ENCODE assay signal across 14 cellular contexts in the genomic region with DNA sequence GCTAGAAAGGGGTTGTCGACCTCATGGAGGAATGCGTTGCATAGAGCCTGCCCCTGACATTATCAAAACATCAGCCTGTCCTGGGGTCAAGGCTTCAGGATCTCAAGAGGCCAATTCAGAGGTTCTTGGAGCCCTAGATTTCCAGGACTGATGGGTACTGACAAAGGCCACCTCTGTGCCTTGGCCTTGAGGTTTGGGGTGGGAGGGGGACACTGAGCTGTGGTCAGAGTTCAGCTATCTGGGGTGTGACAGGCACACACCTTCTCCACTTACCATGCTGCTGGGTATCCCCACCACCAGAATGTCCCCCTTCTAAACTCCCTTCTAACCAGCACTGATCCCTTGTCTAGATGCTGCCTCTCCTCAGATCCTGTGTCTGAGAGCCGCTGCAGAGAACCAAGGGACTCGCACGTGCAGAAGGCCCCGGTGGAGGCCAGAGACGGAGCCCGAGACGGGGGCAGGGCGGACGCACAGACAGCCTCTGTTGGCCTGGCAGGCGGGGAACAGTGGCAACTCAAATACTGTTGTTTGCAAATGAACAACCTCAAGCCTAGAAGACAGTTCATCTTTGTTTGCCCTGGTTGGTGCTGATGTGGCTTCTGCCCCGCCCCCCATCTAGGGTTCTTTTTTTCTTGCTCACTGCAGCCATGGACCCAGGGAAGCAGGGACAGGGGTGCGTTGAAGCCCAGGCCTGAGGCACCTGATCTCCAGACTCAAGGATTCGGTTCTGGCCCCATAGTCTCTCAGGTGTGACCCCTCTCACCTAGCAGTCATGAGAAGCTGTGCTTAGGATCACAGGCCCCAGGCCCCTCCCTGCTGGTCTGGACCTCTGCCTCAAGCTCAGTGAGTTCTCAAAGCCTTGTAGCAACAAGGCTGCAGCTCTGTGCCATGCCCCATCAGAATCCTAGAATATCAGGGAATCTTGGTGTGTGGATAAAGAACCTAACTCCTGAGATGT. TPM values are rescaled to one million over a fixed set of nuclear protein-coding genes. Genes with fewer than 3 reads are reported as not detected.
DNase-seq lines count a peak whose midpoint lies in the region; ATAC-seq and TF ChIP-seq lines count a peak whose summit lies in the region.
"Had no signal": no experiment of that assay in that cellular context is flagged by ENCODE, and none has a peak within 500 bp of the region (broad histone marks: within the 10 kb centered on the region; RNA-seq: fewer than 3 reads in every experiment).

No MANE protein-coding gene starts in this region.

- no peaks in the 10 kb centered on the region for H3K9me3 ChIP-seq in IMR-90 (ENCODE audit: control insufficient read depth, insufficient read depth, low read length)
- no peaks in the 10 kb centered on the region for H3K9me3 ChIP-seq in H9 (ENCODE audit: control insufficient read depth, low read depth, low read length)
- H3K9me3 ChIP-seq: MG63 had no signal

- no peak for TF ChIP-seq POLR2A in IMR-90 (IDR thresholded peaks at IDR 0.05; ENCODE audit: low read depth, low read length)

- H3K27ac Mint-ChIP-seq in stimulated activated naive B cell treated with anti-CD40 and anti-IgM and Interleukin-4, amounts not matched to agents 10 μg/mL and 1 μg/mL and 100 μg/mL, for 72 hours = peak overlapping the region; percentile 86
- no peak overlapping the region for H3K27ac Mint-ChIP-seq in activated CD4-positive, alpha-beta T cell treated with anti-CD3 and anti-CD28 coated beads for 36 hours
- H3K27ac Mint-ChIP-seq in H9 = no peak overlapping the region

- no peak overlapping the region for H2BK5ac ChIP-seq in IMR-90 (ENCODE audit: low read depth, low read length, poor library complexity, severe bottlenecking)
- no peak overlapping the region for H2BK5ac ChIP-seq in H9 (ENCODE audit: insufficient read length, low read length)

- BruUV-seq in IMR-90 (replicated peaks; lab: Mats Ljungman, UMichigan) = no TSS peak

- WGBS in IMR-90 (ENCODE audit: extremely low coverage in 2 of 2, insufficient read length in 1 of 2), 2 experiments = 97% methylated on average over 11 of the region's 15 CpGs; no CpG with 5 or more reads in 1 of the 2 experiments
- no CpG with 5 or more reads among the region's 15 CpGs for WGBS in H9 (ENCODE audit: extremely low coverage, insufficient read length, low lambda C conversion rate)

- H4K91ac ChIP-seq in IMR-90 (ENCODE audit: insufficient read depth, low read depth, low read length) = 0 out of 2 replicates have a peak overlapping the region, but pooled peaks have one; percentile 9
- no peak overlapping the region for H4K91ac ChIP-seq in H9 (ENCODE audit: insufficient read length, low read depth, low read length)

- DNase-seq in IMR-90 = no peak
- peak in 56 of 61 donors; percentile 13 to 91 (median 73) for DNase-seq in caudate nucleus (lab: John Stamatoyannopoulos, UW)
- peak; percentile 83 for DNase-seq in midbrain (lab: John Stamatoyannopoulos, UW)
- DNase-seq in stimulated activated naive B cell treated with anti-CD40 and anti-IgM and Interleukin-4, amounts not matched to agents 10 μg/mL and 1 μg/mL and 100 μg/mL, for 72 hours = no peak
- no peak for DNase-seq in activated CD4-positive, alpha-beta T cell treated with anti-CD3 and anti-CD28 coated beads for 36 hours
- no peak for DNase-seq in H9
- DNase-seq: COR-L47; GF-D8; MG63; NCI-H2107; retina; stimulated activated CD4-positive, alpha-beta T cell treated with anti-CD3 and anti-CD28 coated beads, Interleukin-2, amount 100 ng/mL, for 24 hours had no signal

- H3K4me1 Mint-ChIP-seq in stimulated activated naive B cell treated with anti-CD40 and anti-IgM and Interleukin-4, amounts not matched to agents 10 μg/mL and 1 μg/mL and 100 μg/mL, for 72 hours = peaks cover 46 to 68% of the 10 kb centered on the region in 2 donors
- H3K4me1 Mint-ChIP-seq in activated CD4-positive, alpha-beta T cell treated with anti-CD3 and anti-CD28 coated beads for 36 hours = no peaks in the 10 kb centered on the region
- peaks cover 45 to 53% of the 10 kb centered on the region in 2 experiments for H3K4me1 Mint-ChIP-seq in H9

- intact Hi-C loops in IMR-90 (cut with micrococcal nuclease) = no loop called here
- intact Hi-C loops in activated CD4-positive, alpha-beta T cell treated with anti-CD3 and anti-CD28 coated beads for 36 hours (cut with DNase I, micrococcal nuclease) = no loop called here

- H3K9ac ChIP-seq in IMR-90 (ENCODE audit: low read depth, low read length) = no peak overlapping the region
- H3K9ac ChIP-seq in H9 (ENCODE audit: extremely low read depth, insufficient read length, low read length) = no peak overlapping the region

- H3K14ac ChIP-seq in IMR-90 (replicated peaks; ENCODE audit: low read depth, low read length) (no peak overlapping the region), H9 (ENCODE audit: insufficient read depth, low read length) (no peak overlapping the region)

- H3K4me2 ChIP-seq in IMR-90 (ENCODE audit: low read depth, low read length) = no peak overlapping the region
- no peak overlapping the region for H3K4me2 ChIP-seq in H9 (ENCODE audit: insufficient read depth, insufficient read length, low read length)

- ATAC-seq in IMR-90 (ENCODE audit: low read depth) = no peak
- ATAC-seq in stimulated activated naive B cell treated with anti-CD40 and anti-IgM and Interleukin-4, amounts not matched to agents 10 μg/mL and 1 μg/mL and 100 μg/mL, for 72 hours (replicated peaks) = no peak
- no peak for ATAC-seq in activated CD4-positive, alpha-beta T cell treated with anti-CD3 and anti-CD28 coated beads for 36 hours
- ATAC-seq in HG03097 (IDR thresholded peaks at IDR 0.05; ENCODE audit: low FRiP score, unreplicated experiment) = no peak
- ATAC-seq in HG02973 (IDR thresholded peaks at IDR 0.05; ENCODE audit: unreplicated experiment) = no peak

- peak overlapping the region; percentile 25; the same call in 1 of the 3 replicates for H2BK15ac ChIP-seq in IMR-90 (ENCODE audit: low read depth, low read length)
- no peak overlapping the region for H2BK15ac ChIP-seq in H9 (ENCODE audit: low read depth, low read length)

- no peaks in the 10 kb centered on the region for H3K36me3 Mint-ChIP-seq in stimulated activated naive B cell treated with anti-CD40 and anti-IgM and Interleukin-4, amounts not matched to agents 10 μg/mL and 1 μg/mL and 100 μg/mL, for 72 hours
- H3K36me3 Mint-ChIP-seq in activated CD4-positive, alpha-beta T cell treated with anti-CD3 and anti-CD28 coated beads for 36 hours (ENCODE audit: low read depth) = no peaks in the 10 kb centered on the region
- H3K36me3 Mint-ChIP-seq in H9 (ENCODE audit: insufficient read depth in 1 of 3, low read depth in 3 of 3) = peaks cover 0 to 5% (median 0%) of the 10 kb centered on the region in 3 experiments; a peak in 1 of 7 replicates

- no peaks in the 10 kb centered on the region for H3K23me2 ChIP-seq in H9 (ENCODE audit: insufficient read length, low read depth, low read length, poor library complexity, severe bottlenecking)

- H3K27ac ChIP-seq in IMR-90 (ENCODE audit: insufficient read depth, low read length) (no peak overlapping the region), caudate nucleus (ENCODE audit: low read depth, low read length) (peak overlapping the region; percentile 96), H9 (ENCODE audit: insufficient read length, low read depth, low read length) (no peak overlapping the region)

- dilution Hi-C loops in IMR-90 (cut with HindIII; ENCODE audit: low sequenced_read_pairs, unreplicated experiment) = no loop called here

- H2BK20ac ChIP-seq in IMR-90 (ENCODE audit: low read depth, low read length) (no peak overlapping the region), H9 (ENCODE audit: low read depth, low read length, poor library complexity, severe bottlenecking) (no peak overlapping the region)

- no peak overlapping the region for H3K4me3 ChIP-seq in IMR-90 (ENCODE audit: insufficient read depth, low read depth, low read length)
- H3K4me3 ChIP-seq: MG63 had no signal

- no peak overlapping the region for H3K56ac ChIP-seq in IMR-90 (ENCODE audit: extremely low read depth, insufficient read depth, low read length)
- no peak overlapping the region for H3K56ac ChIP-seq in H9 (ENCODE audit: insufficient read length, low read depth, low read length)

- H4K20me1 ChIP-seq in IMR-90 (ENCODE audit: insufficient read depth, low read length) (no peaks in the 10 kb centered on the region), H9 (ENCODE audit: control insufficient read depth, insufficient read depth, insufficient read length) (no peaks in the 10 kb centered on the region)

- H3K4me3 Mint-ChIP-seq in stimulated activated naive B cell treated with anti-CD40 and anti-IgM and Interleukin-4, amounts not matched to agents 10 μg/mL and 1 μg/mL and 100 μg/mL, for 72 hours = no peak overlapping the region
- H3K4me3 Mint-ChIP-seq in activated CD4-positive, alpha-beta T cell treated with anti-CD3 and anti-CD28 coated beads for 36 hours = no peak overlapping the region
- no peak overlapping the region for H3K4me3 Mint-ChIP-seq in H9

- H3K18ac ChIP-seq in IMR-90 (ENCODE audit: low read depth, low read length) = no peak overlapping the region
- no peak overlapping the region for H3K18ac ChIP-seq in H9 (ENCODE audit: insufficient read length, low read depth, low read length)

- no peak for TF ChIP-seq RAD21 in IMR-90 (IDR thresholded peaks at IDR 0.05; ENCODE audit: low read length)

- H2AFZ ChIP-seq in IMR-90 (replicated peaks; ENCODE audit: low read length, poor library complexity) (no peak overlapping the region), H9 (ENCODE audit: low read length) (no peak overlapping the region)

- H2AK5ac ChIP-seq in IMR-90 (ENCODE audit: low read depth, low read length) (peak overlapping the region; percentile 43; the same call in 1 of the 2 replicates), H9 (ENCODE audit: insufficient read length, low read length) (no peak overlapping the region)

- peaks cover 14% of the 10 kb centered on the region for H3K9me1 ChIP-seq in IMR-90 (ENCODE audit: insufficient read depth, low read length)

- H4K8ac ChIP-seq in IMR-90 (ENCODE audit: low read depth in 2 of 2, low read length in 2 of 2) (no peak overlapping the region; a peak in 1 of 4 replicates), H9 (replicated peaks; ENCODE audit: insufficient read length, low read depth, low read length) (no peak overlapping the region)

- no peak overlapping the region for H3K23ac ChIP-seq in IMR-90 (ENCODE audit: low read depth, low read length)
- H3K23ac ChIP-seq in H9 (ENCODE audit: insufficient read length, low read depth, low read length) = no peak overlapping the region

- H3K27me3 Mint-ChIP-seq in stimulated activated naive B cell treated with anti-CD40 and anti-IgM and Interleukin-4, amounts not matched to agents 10 μg/mL and 1 μg/mL and 100 μg/mL, for 72 hours = no peaks in the 10 kb centered on the region
- no peaks in the 10 kb centered on the region for H3K27me3 Mint-ChIP-seq in activated CD4-positive, alpha-beta T cell treated with anti-CD3 and anti-CD28 coated beads for 36 hours
- H3K27me3 Mint-ChIP-seq in H9 (ENCODE audit: low read depth) = no peaks in the 10 kb centered on the region; the same call in 1 of the 2 replicates

- H2BK120ac ChIP-seq in IMR-90 (ENCODE audit: low read depth, low read length) = peak overlapping the region; percentile 24; the same call in 1 of the 2 replicates
- H2BK120ac ChIP-seq in H9 (ENCODE audit: low read depth, low read length, poor library complexity, severe bottlenecking) = no peak overlapping the region

- H3K27me3 ChIP-seq in IMR-90 (ENCODE audit: control insufficient read depth, insufficient read depth, low read length) = no peaks in the 10 kb centered on the region
- H3K27me3 ChIP-seq in H9 (ENCODE audit: insufficient read depth, low read length) = no peaks in the 10 kb centered on the region
- H3K27me3 ChIP-seq: MG63 had no signal

- no peaks in the 10 kb centered on the region for H3K79me1 ChIP-seq in IMR-90 (ENCODE audit: low read depth in 1 of 2, low read length in 2 of 2)
- no peaks in the 10 kb centered on the region for H3K79me1 ChIP-seq in H9 (ENCODE audit: insufficient read depth, low read depth, low read length, poor library complexity, severe bottlenecking)

- H2BK12ac ChIP-seq in H9 (ENCODE audit: insufficient read length, low read depth, low read length) = no peak overlapping the region

- no peak for TF ChIP-seq CTCF in IMR-90 (conservative IDR thresholded peaks at IDR 0.05; ENCODE audit: low read depth, low read length)
- no peak for TF ChIP-seq CTCF in H9 (conservative IDR thresholded peaks at IDR 0.05)

- POLR2A ChIA-PET in IMR-90 (lab: Charles Lee; ENCODE audit: unreplicated experiment) = no interaction called here
- POLR2A ChIA-PET in activated CD4-positive, alpha-beta T cell treated with anti-CD3 and anti-CD28 coated beads for 36 hours (lab: Charles Lee) = no interaction called here

- H3K4ac ChIP-seq in IMR-90 (ENCODE audit: low read depth, low read length) = 0 out of 2 replicates have a peak overlapping the region, but pooled peaks have one; percentile 0
- no peak overlapping the region for H3K4ac ChIP-seq in H9 (ENCODE audit: low read depth, low read length)

- no peaks in the 10 kb centered on the region for H3K79me2 ChIP-seq in H9 (ENCODE audit: insufficient read depth, low read length)

- no peak overlapping the region for H2AK9ac ChIP-seq in IMR-90 (replicated peaks; ENCODE audit: low read depth, low read length, poor library complexity)

- in situ Hi-C loops in IMR-90 (cut with MboI; ENCODE audit: low sequenced_read_pairs) = no loop called here

- H3K4me1 ChIP-seq in IMR-90 (ENCODE audit: control insufficient read depth, insufficient read depth, low read length) = peaks cover 8% of the 10 kb centered on the region
- peaks cover 1% of the 10 kb centered on the region; the same call in 1 of the 2 replicates for H3K4me1 ChIP-seq in H9 (ENCODE audit: insufficient read depth, low read length)

- no peak overlapping the region for H3T11ph ChIP-seq in H9 (ENCODE audit: low read length)

- H4K5ac ChIP-seq in IMR-90 (ENCODE audit: low read depth, low read length) (no peak overlapping the region), H9 (ENCODE audit: insufficient read length, low read depth, low read length) (no peak overlapping the region)

- CTCF ChIA-PET in IMR-90 (lab: Yijun Ruan, JAX) = no interaction called here
- CTCF ChIA-PET in activated CD4-positive, alpha-beta T cell treated with anti-CD3 and anti-CD28 coated beads for 36 hours (lab: Charles Lee) = interaction anchor here (0.6 kb wide), 1 partner anchor 27 kb away, joined by 3 read pairs; no protein-coding TSS in a partner anchor

- no peaks in the 10 kb centered on the region for H3K36me3 ChIP-seq in IMR-90 (ENCODE audit: control insufficient read depth, insufficient read depth, low read length)
- H3K36me3 ChIP-seq: MG63 had no signal

- no peaks in the 10 kb centered on the region for H3K9me3 Mint-ChIP-seq in stimulated activated naive B cell treated with anti-CD40 and anti-IgM and Interleukin-4, amounts not matched to agents 10 μg/mL and 1 μg/mL and 100 μg/mL, for 72 hours
- no peaks in the 10 kb centered on the region for H3K9me3 Mint-ChIP-seq in activated CD4-positive, alpha-beta T cell treated with anti-CD3 and anti-CD28 coated beads for 36 hours (ENCODE audit: low read depth)
- H3K9me3 Mint-ChIP-seq in H9 = no peaks in the 10 kb centered on the region

RNA-seq across cellular contexts. Expression of a gene that starts 28.1 kb away (rescaled TPM):
- total RNA-seq in IMR-90 (2012; rRNA removed) (9.4 and 14.3 TPM in 2 replicates), H9 (2021) (2.3 and 3.2 TPM in 2 replicates)
- 22.0 and 25.6 TPM in 2 replicates for polyA plus RNA-seq in IMR-90 (2012; rRNA removed)
- 19.2 and 30.9 TPM in 2 replicates for polyA plus RNA-seq in IMR-90 (2012; cell fraction: cytosol; rRNA removed)
- 26.9 and 32.7 TPM in 2 replicates for polyA plus RNA-seq in IMR-90 (2012; cell fraction: nucleus; rRNA removed; ENCODE audit: low replicate concordance)
- total RNA-seq in activated CD4-positive, alpha-beta T cell treated with anti-CD3 and anti-CD28 coated beads for 36 hours = 10 to 100 TPM; 37.7 to 44.8 TPM

Comparison
In these comparisons a context has a peak if more than half of its experiments do, and no peak if none do; other contexts are left out.
1. DNase-seq: peak in caudate nucleus (56 of 61) and midbrain (single experiment); none in IMR-90 (single experiment), stimulated activated naive B cell treated with anti-CD40 and anti-IgM and Interleukin-4, amounts not matched to agents 10 μg/mL and 1 μg/mL and 100 μg/mL, for 72 hours (single experiment), activated CD4-positive, alpha-beta T cell treated with anti-CD3 and anti-CD28 coated beads for 36 hours (single experiment) and H9 (single experiment).